15 cellular contexts compared by ENCODE assay signal in genomic region chr6:122845916-122846632, GRCh38. TPM values are rescaled to one million over a fixed set of nuclear protein-coding genes. Genes with fewer than 3 reads are reported as not detected.
A peak's percentile ranks its signal among the peaks of the same experiment; 100 is the strongest.
DNase-seq lines count a peak whose midpoint lies in the region; ATAC-seq, FAIRE-seq and TF ChIP-seq lines count a peak whose summit lies in the region.
"Had no signal": no experiment of that assay in that cellular context is flagged by ENCODE, and none has a peak within 500 bp of the region (broad histone marks: within the 10 kb centered on the region; RNA-seq: fewer than 3 reads in every experiment).

No MANE protein-coding gene starts in this region.

- H3K4me1 Mint-ChIP-seq in osteocyte (ENCODE audit: unreplicated experiment), result peaks cover 11% of the 10 kb centered on the region
- H3K4me1 Mint-ChIP-seq: brain; CD4-positive, CD25-positive, alpha-beta regulatory T cell had no signal

- no peak overlapping the region for H4K91ac ChIP-seq in H1 (replicated peaks; ENCODE audit: insufficient read length, low read length)

- H2BK12ac ChIP-seq in H1 (ENCODE audit: low read depth, low read length), result peak overlapping the region; percentile 89

- no peak overlapping the region for H2BK120ac ChIP-seq in H1 (replicated peaks; ENCODE audit: low read depth, low read length)

- no peak overlapping the region for H3K4ac ChIP-seq in H1 (replicated peaks; ENCODE audit: insufficient read length, low read depth, low read length)

- H3K14ac ChIP-seq in H1 (ENCODE audit: insufficient read length), result no peak overlapping the region

- no peaks in the 10 kb centered on the region for H3K79me1 ChIP-seq in H1 (ENCODE audit: low read depth, low read length)

- H3K27ac Mint-ChIP-seq in osteocyte (ENCODE audit: unreplicated experiment), result peak overlapping the region; percentile 70
- H3K27ac Mint-ChIP-seq: CD4-positive, CD25-positive, alpha-beta regulatory T cell had no signal

- H2AFZ ChIP-seq in H1 (ENCODE audit: low read length), result no peak overlapping the region

- H3K27me3 ChIP-seq in H1 (replicated peaks in 1 of 4; ENCODE audit: control insufficient read depth in 3 of 4, extremely low read depth in 1 of 4, insufficient read depth in 3 of 4, low read length in 3 of 4) (no peaks in the 10 kb centered on the region), right atrium auricular region (no peaks in the 10 kb centered on the region)
- H3K27me3 ChIP-seq: stomach had no signal

- ATAC-seq in GM19324 (IDR thresholded peaks at IDR 0.05; ENCODE audit: low FRiP score, unreplicated experiment), result no peak

- no peak overlapping the region for H3K23ac ChIP-seq in H1 (ENCODE audit: insufficient read length)

- DNase-seq in EL (peak; percentile 47), MV-4-11 (lab: John Stamatoyannopoulos, UW) (peak; percentile 39), H1 (ENCODE audit: low read depth in 1 of 2, low spot score in 2 of 2) (no peak), osteocyte (ENCODE audit: extremely low spot score, unreplicated experiment) (no peak), right atrium auricular region (ENCODE audit: low spot score) (no peak), activated gamma-delta T cell treated with Interleukin-2 at 50 U/mL for 16 hours (no peak)
- no peak for DNase-seq in stimulated activated CD4-positive, alpha-beta T cell treated with anti-CD3 and anti-CD28 coated beads, Interleukin-4, amount 100 ng/mL, for 4 hours
- DNase-seq: activated CD4-positive, alpha-beta T cell treated with anti-CD3 and anti-CD28 coated beads, Interleukin-2, amount 50 U/mL, for 48 hours; CD4-positive, CD25-positive, alpha-beta regulatory T cell; retina; stomach; T-helper 2 cell had no signal

- H3K23me2 ChIP-seq in H1 (ENCODE audit: low read depth, low read length), result no peaks in the 10 kb centered on the region

- H2BK5ac ChIP-seq in H1 (ENCODE audit: low read depth, low read length), result peak overlapping the region; percentile 95; the same call in 1 of the 2 replicates

- no peak for TF ChIP-seq EP300 in H1 (IDR thresholded peaks at IDR 0.05; ENCODE audit: borderline replicate concordance in 1 of 2, low read depth in 2 of 2, low read length in 2 of 2)

- peaks cover 0 to 9% of the 10 kb centered on the region in 2 experiments; a peak in 1 of 4 replicates for H3K9me3 ChIP-seq in H1 (ENCODE audit: insufficient read depth in 2 of 2, low read depth in 1 of 2, low read length in 1 of 2)
- no peaks in the 10 kb centered on the region for H3K9me3 ChIP-seq in right atrium auricular region
- H3K9me3 ChIP-seq: stomach had no signal

- peaks cover 6% of the 10 kb centered on the region for H3K27me3 Mint-ChIP-seq in osteocyte (ENCODE audit: unreplicated experiment)
- H3K27me3 Mint-ChIP-seq: CD4-positive, CD25-positive, alpha-beta regulatory T cell had no signal

- no peak for FAIRE-seq in H1 (lab: Jason Lieb, UNC)

- no peak for TF ChIP-seq POLR2A in H1 (IDR thresholded peaks at IDR 0.05; ENCODE audit: control extremely low read depth in 1 of 2, low read depth in 2 of 2, low read length in 2 of 2)

- H3K79me2 ChIP-seq in H1 (ENCODE audit: control insufficient read depth in 1 of 2, insufficient read depth in 2 of 2, low read length in 2 of 2), result no peaks in the 10 kb centered on the region

- no peak overlapping the region for H3K4me3 ChIP-seq in H1 (ENCODE audit: extremely low read depth in 1 of 4, insufficient read depth in 2 of 4, low read depth in 3 of 4, low read length in 4 of 4)
- no peak overlapping the region for H3K4me3 ChIP-seq in right atrium auricular region
- H3K4me3 ChIP-seq: stomach had no signal

- no peak for TF ChIP-seq CTCF in H1 (IDR thresholded peaks at IDR 0.05; ENCODE audit: control extremely low read depth in 1 of 3, insufficient read depth in 1 of 3, low read depth in 1 of 3, low read length in 3 of 3)
- no peak for TF ChIP-seq CTCF in osteocyte (IDR thresholded peaks at IDR 0.05)
- no peak for TF ChIP-seq CTCF in right atrium auricular region (IDR thresholded peaks at IDR 0.05)

- CTCF ChIA-PET in H1 (lab: Charles Lee; ENCODE audit: partially characterized antibody), result interaction anchor here (1.8 kb wide), 1 partner anchor 116 kb away, joined by 5 read pairs; no protein-coding TSS in a partner anchor

- H3K4me1 ChIP-seq in H1 (replicated peaks in 1 of 4; ENCODE audit: control insufficient read depth in 3 of 4, insufficient read depth in 4 of 4, low read length in 3 of 4) (no peaks in the 10 kb centered on the region), right atrium auricular region (no peaks in the 10 kb centered on the region)
- H3K4me1 ChIP-seq: stomach had no signal

- no peak overlapping the region for H2BK15ac ChIP-seq in H1 (ENCODE audit: low read length)

- POLR2A ChIA-PET in H1 (lab: Charles Lee; ENCODE audit: partially characterized antibody), result no interaction called here

- H4K5ac ChIP-seq in H1 (ENCODE audit: insufficient read length, low read depth, low read length), result no peak overlapping the region

- H3K18ac ChIP-seq in H1 (ENCODE audit: extremely low read depth, low read length), result peak overlapping the region; percentile 42; the same call in 1 of the 2 replicates

- no peak overlapping the region for H3K4me2 ChIP-seq in H1 (ENCODE audit: insufficient read depth in 1 of 2, low read depth in 2 of 2, low read length in 2 of 2)
- H3K4me2 ChIP-seq: KMS-11 had no signal

- H3K27ac ChIP-seq in H1 (ENCODE audit: low read depth, low read length) (no peak overlapping the region), right atrium auricular region (no peak overlapping the region)
- H3K27ac ChIP-seq: KMS-11, stomach had no signal

- H4K8ac ChIP-seq in H1 (ENCODE audit: extremely low read depth, insufficient read depth, low read length), result no peak overlapping the region

- no peaks in the 10 kb centered on the region for H3K9me3 Mint-ChIP-seq in osteocyte (ENCODE audit: unreplicated experiment)

- no peak for TF ChIP-seq RAD21 in H1 (IDR thresholded peaks at IDR 0.05 in 1 of 2, conservative IDR thresholded peaks at IDR 0.05 in 1 of 2; ENCODE audit: low read depth in 2 of 2, low read length in 2 of 2)

- no peaks in the 10 kb centered on the region for H3K36me3 ChIP-seq in H1 (ENCODE audit: control insufficient read depth in 2 of 4, insufficient read depth in 4 of 4, low read length in 3 of 4)
- no peaks in the 10 kb centered on the region for H3K36me3 ChIP-seq in right atrium auricular region
- H3K36me3 ChIP-seq: stomach had no signal

- no peaks in the 10 kb centered on the region for H3K36me3 Mint-ChIP-seq in osteocyte (ENCODE audit: unreplicated experiment)
- H3K36me3 Mint-ChIP-seq: CD4-positive, CD25-positive, alpha-beta regulatory T cell had no signal

- no peaks in the 10 kb centered on the region for H4K20me1 ChIP-seq in H1 (replicated peaks in 1 of 2; ENCODE audit: control insufficient read depth in 1 of 2, insufficient read depth in 2 of 2, low read length in 2 of 2)

- H3K56ac ChIP-seq in H1 (replicated peaks; ENCODE audit: insufficient read length, low read depth, low read length), result no peak overlapping the region

- H2AK5ac ChIP-seq in H1 (ENCODE audit: low read depth, low read length), result 0 out of 2 replicates have a peak overlapping the region, but pooled peaks have one; percentile 70

- peak overlapping the region; percentile 19 for H3K4me3 Mint-ChIP-seq in osteocyte (ENCODE audit: unreplicated experiment)
- H3K4me3 Mint-ChIP-seq: brain; CD4-positive, CD25-positive, alpha-beta regulatory T cell had no signal

- 85% methylated on average over 3 of the region's 3 CpGs; no CpG with 5 or more reads in 1 of the 2 experiments for WGBS in H1 (ENCODE audit: extremely low coverage in 1 of 2, insufficient coverage in 1 of 2, insufficient read length in 1 of 2, insufficient replicate concordance in 2 of 2, low coverage in 1 of 2, low lambda C conversion rate in 2 of 2, missing lambda C conversion rate in 1 of 2), 2 experiments

- no peak overlapping the region for H3K9ac ChIP-seq in H1 (replicated peaks in 1 of 4; ENCODE audit: extremely low read depth in 1 of 4, low read depth in 3 of 4, low read length in 3 of 4)
- H3K9ac ChIP-seq: KMS-11 had no signal

- H2BK20ac ChIP-seq in H1 (ENCODE audit: low read length), result no peak overlapping the region

TF ChIP-seq in H1, 55 proteins besides CTCF, POLR2A, EP300 and RAD21 (continues in another document):
- TF ChIP-seq USF2 (IDR thresholded peaks at IDR 0.05; ENCODE audit: low read length) (no peak), CTBP2 (IDR thresholded peaks at IDR 0.05; ENCODE audit: borderline replicate concordance, insufficient read depth, insufficient read length, low read length) (no peak), GABPA (IDR thresholded peaks at IDR 0.05; ENCODE audit: borderline replicate concordance, insufficient read depth, low read length) (no peak), POU5F1 (IDR thresholded peaks at IDR 0.05; ENCODE audit: low read depth, low read length) (no peak), MAFK (IDR thresholded peaks at IDR 0.05; ENCODE audit: low read depth, low read length) (no peak), KDM5A (IDR thresholded peaks at IDR 0.05; ENCODE audit: low read length) (no peak), CBX8 (IDR thresholded peaks at IDR 0.05; ENCODE audit: borderline replicate concordance, low read depth, low read length) (no peak), CHD2 (IDR thresholded peaks at IDR 0.05; ENCODE audit: low read length) (no peak), NRF1 (IDR thresholded peaks at IDR 0.05; ENCODE audit: low read depth, low read length) (no peak), YY1 (IDR thresholded peaks at IDR 0.05; ENCODE audit: low read depth, low read length) (no peak), JUND (IDR thresholded peaks at IDR 0.05; ENCODE audit: low read length) (no peak), EGR1 (IDR thresholded peaks at IDR 0.05; ENCODE audit: borderline replicate concordance, low read depth, low read length) (no peak), RFX5 (IDR thresholded peaks at IDR 0.05; ENCODE audit: borderline replicate concordance, low read depth, low read length) (no peak)

RNA-seq across cellular contexts. Expression of gene SMPDL3A, which starts 57.0 kb away (rescaled TPM):
- 2.6 and 3.5 TPM in 2 replicates for total RNA-seq in H1 (2021; fragmentation: NEBNext Ultra II Directional; extraction: Animal tissue kit (Norgen Biotek cat#: 25700))
- polyA plus RNA-seq in H1 (2011; rRNA removed), result 3.7 and 3.9 TPM in 2 replicates
- 3.1 TPM for polyA plus RNA-seq in H1 (2011; cell fraction: cytosol; rRNA removed)
- 3.4 TPM for polyA plus RNA-seq in H1 (2011; cell fraction: nucleus; rRNA removed)
- 1.6 to 3.4 TPM (median 2.4 TPM) in 4 replicates for polyA plus RNA-seq in H1 (2012, experiment 1 of 2)
- polyA plus RNA-seq in H1 (2012, experiment 2 of 2), result 0.34 TPM
- 4.9 TPM for polyA plus RNA-seq in H1 (2013, experiment 1 of 2)
- 4.9 TPM for polyA plus RNA-seq in H1 (2013, experiment 2 of 2)
- 1.4 and 1.7 TPM in 2 replicates for polyA minus RNA-seq in H1 (2011; rRNA and poly(A)+ RNA removed)
- polyA minus RNA-seq in H1 (2011; cell fraction: cytosol; rRNA and poly(A)+ RNA removed), result 3.2 TPM
- 1.8 TPM for polyA minus RNA-seq in H1 (2011; cell fraction: nucleus; rRNA and poly(A)+ RNA removed)
- total RNA-seq in osteocyte, result 12.8 and 14.6 TPM in 2 replicates
- total RNA-seq in right atrium auricular region, result 1 to 10 TPM; 4.9 to 6.6 TPM
- total RNA-seq: CD4-positive, CD25-positive, alpha-beta regulatory T cell had no signal

Comparison
In these comparisons a context has a peak if more than half of its experiments do, and no peak if none do; other contexts are left out.
1. DNase-seq: peak in EL (single experiment) and MV-4-11 (single experiment); none in H1 (0 of 2), osteocyte (single experiment), right atrium auricular region (single experiment), stimulated activated CD4-positive, alpha-beta T cell treated with anti-CD3 and anti-CD28 coated beads, Interleukin-4, amount 100 ng/mL, for 4 hours (0 of 2) and activated gamma-delta T cell treated with Interleukin-2 at 50 U/mL for 16 hours (single experiment).